1 cellular context compared by ENCODE assay signal in the genomic region with DNA sequence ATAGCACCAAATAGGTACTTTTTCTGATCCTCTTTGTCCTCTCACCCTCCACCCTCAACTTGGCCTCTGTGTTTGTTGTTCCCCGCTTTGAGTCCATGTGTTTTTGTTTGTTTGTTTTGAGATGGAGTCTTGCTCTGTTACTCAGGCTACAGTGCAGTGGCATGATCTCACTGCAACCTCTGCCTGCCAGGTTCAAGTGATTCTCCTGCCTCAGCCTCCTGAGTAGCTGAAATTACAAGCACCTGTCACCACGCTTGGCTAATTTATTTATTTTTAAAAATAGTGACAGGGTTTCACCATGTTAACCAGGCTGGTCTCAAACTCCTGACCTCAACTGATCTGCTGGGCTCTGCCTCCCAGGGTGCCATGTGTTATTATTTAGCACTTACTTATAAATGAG.
TF ChIP-seq lines count a peak whose summit lies in the region.

No MANE protein-coding gene starts in this region.

TF ChIP-seq in GM12878, 131 proteins besides CTCF, POLR2A, EP300 and RAD21:
- TF ChIP-seq IKZF1 (conservative IDR thresholded peaks at IDR 0.05) (no peak), CHD4 (IDR thresholded peaks at IDR 0.05) (no peak), HCFC1 (IDR thresholded peaks at IDR 0.05; ENCODE audit: low read length) (no peak), IRF5 (IDR thresholded peaks at IDR 0.05; ENCODE audit: borderline replicate concordance) (no peak), SRF (IDR thresholded peaks at IDR 0.05; ENCODE audit: low read depth in 2 of 2, low read length in 2 of 2) (no peak), EGR1 (IDR thresholded peaks at IDR 0.05; ENCODE audit: borderline replicate concordance in 1 of 2, low read depth in 2 of 2, low read length in 2 of 2) (no peak), RAD51 (IDR thresholded peaks at IDR 0.05) (no peak), PBX3 (IDR thresholded peaks at IDR 0.05; ENCODE audit: insufficient replicate concordance, low read depth, low read length) (no peak), ZNF217 (IDR thresholded peaks at IDR 0.05) (no peak), PAX5 (IDR thresholded peaks at IDR 0.05; ENCODE audit: borderline replicate concordance, low read depth, low read length) (no peak), TAF1 (IDR thresholded peaks at IDR 0.05; ENCODE audit: borderline replicate concordance, low read depth, low read length) (no peak), ATF7 (IDR thresholded peaks at IDR 0.05; ENCODE audit: low read depth) (no peak), SMARCA5 (IDR thresholded peaks at IDR 0.05) (no peak)
- TF ChIP-seq, protein P1, sequence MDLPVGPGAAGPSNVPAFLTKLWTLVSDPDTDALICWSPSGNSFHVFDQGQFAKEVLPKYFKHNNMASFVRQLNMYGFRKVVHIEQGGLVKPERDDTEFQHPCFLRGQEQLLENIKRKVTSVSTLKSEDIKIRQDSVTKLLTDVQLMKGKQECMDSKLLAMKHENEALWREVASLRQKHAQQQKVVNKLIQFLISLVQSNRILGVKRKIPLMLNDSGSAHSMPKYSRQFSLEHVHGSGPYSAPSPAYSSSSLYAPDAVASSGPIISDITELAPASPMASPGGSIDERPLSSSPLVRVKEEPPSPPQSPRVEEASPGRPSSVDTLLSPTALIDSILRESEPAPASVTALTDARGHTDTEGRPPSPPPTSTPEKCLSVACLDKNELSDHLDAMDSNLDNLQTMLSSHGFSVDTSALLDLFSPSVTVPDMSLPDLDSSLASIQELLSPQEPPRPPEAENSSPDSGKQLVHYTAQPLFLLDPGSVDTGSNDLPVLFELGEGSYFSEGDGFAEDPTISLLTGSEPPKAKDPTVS (IDR thresholded peaks at IDR 0.05; ENCODE audit: low read depth, low read length) = no peak
- TF ChIP-seq, protein P2, sequence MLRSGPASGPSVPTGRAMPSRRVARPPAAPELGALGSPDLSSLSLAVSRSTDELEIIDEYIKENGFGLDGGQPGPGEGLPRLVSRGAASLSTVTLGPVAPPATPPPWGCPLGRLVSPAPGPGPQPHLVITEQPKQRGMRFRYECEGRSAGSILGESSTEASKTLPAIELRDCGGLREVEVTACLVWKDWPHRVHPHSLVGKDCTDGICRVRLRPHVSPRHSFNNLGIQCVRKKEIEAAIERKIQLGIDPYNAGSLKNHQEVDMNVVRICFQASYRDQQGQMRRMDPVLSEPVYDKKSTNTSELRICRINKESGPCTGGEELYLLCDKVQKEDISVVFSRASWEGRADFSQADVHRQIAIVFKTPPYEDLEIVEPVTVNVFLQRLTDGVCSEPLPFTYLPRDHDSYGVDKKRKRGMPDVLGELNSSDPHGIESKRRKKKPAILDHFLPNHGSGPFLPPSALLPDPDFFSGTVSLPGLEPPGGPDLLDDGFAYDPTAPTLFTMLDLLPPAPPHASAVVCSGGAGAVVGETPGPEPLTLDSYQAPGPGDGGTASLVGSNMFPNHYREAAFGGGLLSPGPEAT (IDR thresholded peaks at IDR 0.05; ENCODE audit: low read depth) = no peak
